24 cellular contexts compared by ENCODE assay signal in genomic region chr3:28234454-28234853, GRCh38. TPM values are rescaled to one million over a fixed set of nuclear protein-coding genes. Genes with fewer than 3 reads are reported as not detected.
DNase-seq lines count a peak whose midpoint lies in the region; ATAC-seq, FAIRE-seq and TF ChIP-seq lines count a peak whose summit lies in the region.
"Had no signal": no experiment of that assay in that cellular context is flagged by ENCODE, and none has a peak within 500 bp of the region (broad histone marks: within the 10 kb centered on the region; RNA-seq: fewer than 3 reads in every experiment).

No MANE protein-coding gene starts in this region.

- no peaks in the 10 kb centered on the region for H3K9me3 ChIP-seq in GM12878 (replicated peaks; ENCODE audit: control insufficient read depth, insufficient read depth, low read length)
- no peaks in the 10 kb centered on the region for H3K9me3 ChIP-seq in tibial artery
- H3K9me3 ChIP-seq in HAP-1, result no peaks in the 10 kb centered on the region
- H3K9me3 ChIP-seq: A549, BE2C had no signal

- no peaks in the 10 kb centered on the region for H3K79me2 ChIP-seq in GM12878 (ENCODE audit: control insufficient read depth, insufficient read depth, low read length)

- H3K27me3 Mint-ChIP-seq in immature natural killer cell (ENCODE audit: low read depth in 3 of 3), result peaks cover 0 to 3% (median 1%) of the 10 kb centered on the region in 3 donors
- H3K27me3 Mint-ChIP-seq: CD4-positive, alpha-beta T cell had no signal

- H3K4me3 ChIP-seq in GM12878 (no peak overlapping the region), tibial artery (no peak overlapping the region), HAP-1 (no peak overlapping the region)
- H3K4me3 ChIP-seq: A549; BLaER1 treated with 17β-estradiol and CSF1 and Interleukin-3, amounts not matched to agents 10 nM and 100 nM had no signal

- DNase-seq in GM18507 (ENCODE audit: extremely low spot score, insufficient read length, low read depth), result no peak
- no peak for DNase-seq in GM12878 (ENCODE audit: low read depth, low spot score)
- peak; percentile 21 to 30 (median 25) for DNase-seq in immature natural killer cell
- no peak for DNase-seq in stimulated activated effector memory CD8-positive, alpha-beta T cell treated with anti-CD3 and anti-CD28 coated beads, Interleukin-12 subunit alpha, Interleukin-12 subunit beta, amount 100 ng/mL, for 72 hours (ENCODE audit: low spot score in 2 of 2)
- no peak for DNase-seq in tibial artery
- no peak for DNase-seq in HAP-1 (ENCODE audit: low spot score in 2 of 2)
- DNase-seq in T-helper 1 cell, result no peak
- DNase-seq: 8988T; ACHN; AML-193; BE2C; Calu3; CD4-positive, alpha-beta T cell; COR-L47; DMS53; DMS79 treated with DMSO at 0.1 percent for 48 hours; GF-D8; GOT3; H7 had no signal

- peak overlapping the region in 4 of 6 donors; percentile 2 to 63 (median 36) for H3K27ac Mint-ChIP-seq in immature natural killer cell
- H3K27ac Mint-ChIP-seq in stimulated activated effector memory CD8-positive, alpha-beta T cell treated with anti-CD3 and anti-CD28 coated beads, Interleukin-12 subunit alpha, Interleukin-12 subunit beta, amount 100 ng/mL, for 72 hours, result peak overlapping the region; percentile 24
- H3K27ac Mint-ChIP-seq: CD14-positive monocyte; CD4-positive, alpha-beta T cell had no signal

- in situ Hi-C loops in GM12878 (cut with MboI) (no loop called here), HAP-1 (cut with MboI; ENCODE audit: low sequenced_read_pairs) (no loop called here)

- peak; percentile 63 for ATAC-seq in GM12878
- ATAC-seq in stimulated activated effector memory CD8-positive, alpha-beta T cell treated with anti-CD3 and anti-CD28 coated beads, Interleukin-12 subunit alpha, Interleukin-12 subunit beta, amount 100 ng/mL, for 72 hours, result peak; percentile 80
- ATAC-seq: A549, HCT116 had no signal

- TF ChIP-seq CTCF in GM12878 (IDR thresholded peaks at IDR 0.05 in 2 of 3, conservative IDR thresholded peaks at IDR 0.05 in 1 of 3; ENCODE audit: control insufficient read depth in 2 of 3, extremely low read depth in 1 of 3, insufficient read depth in 1 of 3, low read depth in 3 of 3, low read length in 3 of 3), result no peak
- TF ChIP-seq CTCF in tibial artery (IDR thresholded peaks at IDR 0.05), result no peak

- no peak overlapping the region for H3K27ac ChIP-seq in GM12878 (ENCODE audit: control insufficient read depth, insufficient read depth)
- H3K27ac ChIP-seq in tibial artery, result no peak overlapping the region
- H3K27ac ChIP-seq: A549; BLaER1 treated with 17β-estradiol and CSF1 and Interleukin-3, amounts not matched to agents 10 nM and 100 nM had no signal

- intact Hi-C loops in GM12878 (cut with micrococcal nuclease; ENCODE audit: unreplicated experiment) (no loop called here), tibial artery (cut with DNase I; ENCODE audit: low total_unique reads) (no loop called here)

- H3K4me1 ChIP-seq in GM12878 (ENCODE audit: control insufficient read depth, insufficient read depth, low read length) (no peaks in the 10 kb centered on the region), tibial artery (no peaks in the 10 kb centered on the region), HAP-1 (no peaks in the 10 kb centered on the region)
- H3K4me1 ChIP-seq: A549; BE2C; BLaER1 treated with 17β-estradiol and CSF1 and Interleukin-3, amounts not matched to agents 10 nM and 100 nM had no signal

- POLR2A ChIA-PET in GM12878 (lab: Charles Lee), result interaction anchor here (0.6 to 1.3 kb wide), 3 partner anchors 9 to 94 kb away, joined by 3 to 5 read pairs (median 3); no protein-coding TSS in a partner anchor

- H2AFZ ChIP-seq in GM12878 (ENCODE audit: control insufficient read depth, low read depth, low read length), result no peak overlapping the region

- H3K4me2 ChIP-seq in GM12878 (ENCODE audit: control insufficient read depth, insufficient read depth), result no peak overlapping the region
- H3K4me2 ChIP-seq: A549; BLaER1 treated with 17β-estradiol and CSF1 and Interleukin-3, amounts not matched to agents 10 nM and 100 nM had no signal

- no peaks in the 10 kb centered on the region for H3K27me3 ChIP-seq in GM12878 (replicated peaks in 1 of 2; ENCODE audit: control insufficient read depth in 2 of 2, insufficient read depth in 2 of 2, low read length in 1 of 2)
- no peaks in the 10 kb centered on the region for H3K27me3 ChIP-seq in tibial artery
- H3K27me3 ChIP-seq in HAP-1 (ENCODE audit: low read depth), result peaks cover 2% of the 10 kb centered on the region; the same call in 1 of the 2 replicates
- H3K27me3 ChIP-seq: BE2C; BLaER1 treated with 17β-estradiol and CSF1 and Interleukin-3, amounts not matched to agents 10 nM and 100 nM had no signal

- TF ChIP-seq RAD21 in GM12878 (IDR thresholded peaks at IDR 0.05; ENCODE audit: insufficient read depth, low read depth, low read length), result no peak

- 0 out of 4 replicates have a peak, but pooled peaks of 1 of the 2 experiments have one; percentile 37 for TF ChIP-seq EP300 in GM12878 (IDR thresholded peaks at IDR 0.05; ENCODE audit: borderline replicate concordance in 1 of 2, control insufficient read depth in 1 of 2, low read depth in 2 of 2, low read length in 2 of 2)

- RAD21 ChIA-PET in GM12878 (lab: Charles Lee; ENCODE audit: unreplicated experiment), result interaction anchor here (0.7 to 1.7 kb wide), 8 partner anchors 9 to 307 kb away, joined by 3 to 6 read pairs (median 3); no protein-coding TSS in a partner anchor

- CTCF ChIA-PET in GM12878 (lab: Yijun Ruan, JAX), result interaction anchor here (0.9 to 1.3 kb wide), 3 partner anchors 17 to 92 kb away, joined by 3 read pairs; no protein-coding TSS in a partner anchor

- no peaks in the 10 kb centered on the region for H3K9me3 Mint-ChIP-seq in immature natural killer cell
- peaks cover 9% of the 10 kb centered on the region for H3K9me3 Mint-ChIP-seq in stimulated activated effector memory CD8-positive, alpha-beta T cell treated with anti-CD3 and anti-CD28 coated beads, Interleukin-12 subunit alpha, Interleukin-12 subunit beta, amount 100 ng/mL, for 72 hours
- H3K9me3 Mint-ChIP-seq: CD4-positive, alpha-beta T cell had no signal

- FAIRE-seq in GM18507 (lab: Jason Lieb, UNC) (peak; percentile 31), GM12878 (lab: Jason Lieb, UNC) (no peak)
- FAIRE-seq: A549, GM12892 had no signal

- H3K4me3 Mint-ChIP-seq in immature natural killer cell, result peak overlapping the region; percentile 40 to 72 (median 50)
- H3K4me3 Mint-ChIP-seq in stimulated activated effector memory CD8-positive, alpha-beta T cell treated with anti-CD3 and anti-CD28 coated beads, Interleukin-12 subunit alpha, Interleukin-12 subunit beta, amount 100 ng/mL, for 72 hours, result no peak overlapping the region
- H3K4me3 Mint-ChIP-seq: CD14-positive monocyte; CD4-positive, alpha-beta T cell had no signal

- no TSS peak for BruUV-seq in GM12878 (replicated peaks; lab: Mats Ljungman, UMichigan)

- H3K9ac ChIP-seq in GM12878 (ENCODE audit: control insufficient read depth, insufficient read depth, low read length), result no peak overlapping the region
- H3K9ac ChIP-seq: BLaER1 treated with 17β-estradiol and CSF1 and Interleukin-3, amounts not matched to agents 10 nM and 100 nM had no signal

- peaks cover 52 to 69% of the 10 kb centered on the region in 2 donors for H3K4me1 Mint-ChIP-seq in immature natural killer cell
- H3K4me1 Mint-ChIP-seq in stimulated activated effector memory CD8-positive, alpha-beta T cell treated with anti-CD3 and anti-CD28 coated beads, Interleukin-12 subunit alpha, Interleukin-12 subunit beta, amount 100 ng/mL, for 72 hours, result peaks cover 47% of the 10 kb centered on the region
- H3K4me1 Mint-ChIP-seq: CD14-positive monocyte had no signal

- H4K20me1 ChIP-seq in GM12878 (ENCODE audit: control insufficient read depth, insufficient read depth), result no peaks in the 10 kb centered on the region
- H4K20me1 ChIP-seq: BLaER1 treated with 17β-estradiol and CSF1 and Interleukin-3, amounts not matched to agents 10 nM and 100 nM had no signal

- H3K36me3 ChIP-seq in GM12878 (ENCODE audit: control insufficient read depth in 2 of 2, insufficient read depth in 2 of 2, low read length in 1 of 2) (no peaks in the 10 kb centered on the region), tibial artery (no peaks in the 10 kb centered on the region), HAP-1 (replicated peaks) (no peaks in the 10 kb centered on the region)
- H3K36me3 ChIP-seq: BE2C; BLaER1 treated with 17β-estradiol and CSF1 and Interleukin-3, amounts not matched to agents 10 nM and 100 nM had no signal

- no peak for TF ChIP-seq POLR2A in GM12878 (IDR thresholded peaks at IDR 0.05; ENCODE audit: low read depth, low read length)

- SMC1A ChIA-PET in GM12878 (lab: Charles Lee; ENCODE audit: uncharacterized antibody, unreplicated experiment), result interaction anchor here (0.8 to 1.5 kb wide), 6 partner anchors 10 to 307 kb away, joined by 3 to 6 read pairs (median 3); no protein-coding TSS in a partner anchor

- peaks cover 0 to 6% (median 0%) of the 10 kb centered on the region in 3 donors for H3K36me3 Mint-ChIP-seq in immature natural killer cell
- H3K36me3 Mint-ChIP-seq in stimulated activated effector memory CD8-positive, alpha-beta T cell treated with anti-CD3 and anti-CD28 coated beads, Interleukin-12 subunit alpha, Interleukin-12 subunit beta, amount 100 ng/mL, for 72 hours, result no peaks in the 10 kb centered on the region
- H3K36me3 Mint-ChIP-seq: CD14-positive monocyte had no signal

TF ChIP-seq in GM12878, 131 proteins besides CTCF, POLR2A, EP300 and RAD21 (continues in another document):
- TF ChIP-seq MTA2 (IDR thresholded peaks at IDR 0.05; ENCODE audit: low read depth) (peak; percentile 51; the same call in 1 of the 2 replicates), BACH1 (IDR thresholded peaks at IDR 0.05; ENCODE audit: borderline replicate concordance) (no peak), NR2F1 (conservative IDR thresholded peaks at IDR 0.05) (peak; percentile 69), MEF2B (IDR thresholded peaks at IDR 0.05; ENCODE audit: partially characterized antibody, poor library complexity, severe bottlenecking) (peak; percentile 41)

RNA-seq across cellular contexts. Expression of gene CMC1, which starts 7.0 kb away (rescaled TPM):
- total RNA-seq in GM12878 (2013; cell fraction: nucleolus; rRNA removed), result 59.0 and 65.7 TPM in 2 replicates
- total RNA-seq in GM12878 (2014; rRNA removed) (12.3 and 13.8 TPM in 2 replicates), GM12878 (2014; rRNA removed; fragmentation: Illumina TruSeq; extraction: Trizol) (15.9 and 16.2 TPM in 2 replicates), GM12878 (2021) (22.9 and 27.1 TPM in 2 replicates)
- 13.4 TPM for polyA plus RNA-seq in GM12878 (2011; ENCODE audit: low read depth)
- polyA plus RNA-seq in GM12878 (2011; rRNA removed) (84.3 and 148 TPM in 2 replicates), GM12878 (2014; fragmentation: Illumina TruSeq; extraction: Trizol) (13.0 and 16.3 TPM in 2 replicates), GM12878 (2014; fragmentation: Nextera tagmentation; extraction: Ambion mirVana) (10 to 100 TPM; 26.9 to 41.2 TPM), GM12878 (2014; rRNA removed) (31.4 and 32.6 TPM in 2 replicates), GM12878 (2016; fragmentation: Nextera tagmentation; extraction: Ambion mirVana) (100 to 1,000 TPM in 1 of 2 experiments, 10 to 100 TPM in 1; 94.4 to 118 TPM), immature natural killer cell (100 to 1,000 TPM; 471 to 902 (median 536) TPM)
- 25.1 and 25.6 TPM in 2 replicates for polyA plus RNA-seq in GM12878 (2011; cell fraction: cytosol; rRNA removed)
- polyA plus RNA-seq in GM12878 (2011; cell fraction: nucleus; rRNA removed), result 38.7 and 50.8 TPM in 2 replicates
- polyA plus RNA-seq in GM12878 (2012), result 24.4 and 28.2 TPM in 2 replicates
- 13.3 and 15.8 TPM in 2 replicates for polyA minus RNA-seq in GM12878 (2011; rRNA and poly(A)+ RNA removed)
- 10.4 and 23.9 TPM in 2 replicates for polyA minus RNA-seq in GM12878 (2011; cell fraction: cytosol; rRNA and poly(A)+ RNA removed)
- 52.2 and 85.2 TPM in 2 replicates for polyA minus RNA-seq in GM12878 (2011; cell fraction: nucleus; rRNA and poly(A)+ RNA removed)

Comparison
In these comparisons a context has a peak if more than half of its experiments do, and no peak if none do; other contexts are left out.
1. DNase-seq: peak in immature natural killer cell (3 of 3); none in GM18507 (single experiment), GM12878 (single experiment), stimulated activated effector memory CD8-positive, alpha-beta T cell treated with anti-CD3 and anti-CD28 coated beads, Interleukin-12 subunit alpha, Interleukin-12 subunit beta, amount 100 ng/mL, for 72 hours (0 of 2), tibial artery (0 of 2), HAP-1 (0 of 2) and T-helper 1 cell (0 of 5).